In the genomic region with DNA sequence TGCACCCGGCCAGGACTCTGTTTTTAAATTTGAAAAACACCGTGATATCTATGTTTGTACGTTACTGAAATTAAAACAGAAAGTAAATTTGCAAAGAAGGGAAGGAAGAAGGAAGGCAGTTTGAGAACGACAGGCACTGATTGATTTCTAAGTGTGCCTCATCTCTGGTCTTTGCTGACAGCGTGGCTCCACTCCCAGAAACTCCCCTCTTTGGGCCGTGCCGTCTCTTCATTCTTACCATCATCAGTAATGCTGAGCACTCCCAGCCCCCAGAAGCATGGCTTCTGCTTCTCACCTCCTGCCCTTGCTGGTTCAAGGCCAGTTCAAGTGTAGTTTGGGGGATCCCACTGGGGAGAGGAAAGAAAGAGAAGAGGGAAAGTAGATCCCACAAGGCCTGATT, we compare ENCODE assay signal across 28 cellular contexts.
"Had no signal": no experiment of that assay in that cellular context is flagged by ENCODE, and none has a peak within 500 bp of the region (broad histone marks: within the 10 kb centered on the region; RNA-seq: fewer than 3 reads in every experiment).

No MANE protein-coding gene starts in this region.

- DNase-seq: stimulated activated CD4-positive, alpha-beta T cell treated with anti-CD3 and anti-CD28 coated beads, Interleukin-2, amount 100 ng/mL, for 48 hours; stimulated activated CD4-positive, alpha-beta T cell treated with anti-CD3 and anti-CD28 coated beads, Interleukin-4, amount 100 ng/mL, for 1 hour; stimulated activated CD4-positive, alpha-beta T cell treated with anti-CD3 and anti-CD28 coated beads, Interleukin-4, amount 100 ng/mL, for 24 hours; stimulated activated CD4-positive, alpha-beta T cell treated with anti-CD3 and anti-CD28 coated beads, Interleukin-4, amount 100 ng/mL, for 4 hours; stimulated activated CD8-positive, alpha-beta memory T cell treated with anti-CD3 and anti-CD28 coated beads, Interleukin-4, amount 100 ng/mL, for 48 hours; stimulated activated naive B cell treated with anti-CD40 and anti-IgM and Interleukin-4, amounts not matched to agents 10 μg/mL and 1 μg/mL and 100 μg/mL, for 72 hours; stimulated activated naive CD4-positive, alpha-beta T cell; stimulated activated naive CD4-positive, alpha-beta T cell treated with Interleukin-2 at 50 U/mL for 16 hours; stimulated activated naive CD8-positive, alpha-beta T cell treated with anti-CD3 and anti-CD28 coated beads, Interleukin-15, amount 100 ng/mL, for 72 hours; stimulated activated naive CD8-positive, alpha-beta T cell treated with anti-CD3 and anti-CD28 coated beads, Interleukin-15, Interleukin-2, amounts not matched to agents 100 U/mL and 50 U/mL, for 24 hours; stomach; substantia nigra; testis; thyroid gland; tibial artery; transverse colon; trophoblast cell; upper lobe of left lung; upper lobe of right lung; uterus had no signal

- H3K36me3 Mint-ChIP-seq: stimulated activated effector memory CD8-positive, alpha-beta T cell treated with anti-CD3 and anti-CD28 coated beads, Interleukin-12 subunit alpha, Interleukin-12 subunit beta, amount 100 ng/mL, for 72 hours; stimulated activated memory B cell treated with anti-CD40 and anti-IgM and Interleukin-4, amounts not matched to agents 10 μg/mL and 1 μg/mL and 100 μg/mL, for 72 hours; stimulated activated naive B cell treated with anti-CD40 and anti-IgM and Interleukin-4, amounts not matched to agents 10 μg/mL and 1 μg/mL and 100 μg/mL, for 72 hours had no signal

- H3K4me1 Mint-ChIP-seq: stimulated activated effector memory CD8-positive, alpha-beta T cell treated with anti-CD3 and anti-CD28 coated beads, Interleukin-12 subunit alpha, Interleukin-12 subunit beta, amount 100 ng/mL, for 72 hours; stimulated activated memory B cell treated with anti-CD40 and anti-IgM and Interleukin-4, amounts not matched to agents 10 μg/mL and 1 μg/mL and 100 μg/mL, for 72 hours; stimulated activated naive B cell treated with anti-CD40 and anti-IgM and Interleukin-4, amounts not matched to agents 10 μg/mL and 1 μg/mL and 100 μg/mL, for 72 hours; stimulated activated naive CD8-positive, alpha-beta T cell treated with anti-CD3 and anti-CD28 coated beads, Interleukin-15, amount 100 ng/mL, for 72 hours had no signal

- H3K27me3 Mint-ChIP-seq: stimulated activated memory B cell treated with anti-CD40 and anti-IgM and Interleukin-4, amounts not matched to agents 10 μg/mL and 1 μg/mL and 100 μg/mL, for 72 hours; stimulated activated naive B cell treated with anti-CD40 and anti-IgM and Interleukin-4, amounts not matched to agents 10 μg/mL and 1 μg/mL and 100 μg/mL, for 72 hours; stimulated activated naive CD8-positive, alpha-beta T cell treated with anti-CD3 and anti-CD28 coated beads, Interleukin-15, Interleukin-2, amounts not matched to agents 100 ng/mL and 50 ng/mL, for 24 hours; type B pancreatic cell had no signal

- H3K4me1 ChIP-seq: stomach, suprapubic skin, testis, thyroid gland, tibial artery, tibial nerve, transverse colon, upper lobe of left lung, upper lobe of right lung, uterus, vagina had no signal

- H3K27me3 ChIP-seq: stomach, suprapubic skin, testis, thyroid gland, tibial artery, tibial nerve, transverse colon, upper lobe of left lung, upper lobe of right lung, uterus, vagina had no signal

- H3K9me3 Mint-ChIP-seq: stimulated activated naive CD8-positive, alpha-beta T cell treated with anti-CD3 and anti-CD28 coated beads, Interleukin-15, amount 100 ng/mL, for 72 hours; stimulated activated naive CD8-positive, alpha-beta T cell treated with anti-CD3 and anti-CD28 coated beads, Interleukin-15, Interleukin-2, amounts not matched to agents 100 ng/mL and 50 ng/mL, for 24 hours; type B pancreatic cell had no signal

- H3K4me3 Mint-ChIP-seq: stimulated activated effector memory CD8-positive, alpha-beta T cell treated with anti-CD3 and anti-CD28 coated beads, Interleukin-12 subunit alpha, Interleukin-12 subunit beta, amount 100 ng/mL, for 72 hours; stimulated activated memory B cell treated with anti-CD40 and anti-IgM and Interleukin-4, amounts not matched to agents 10 μg/mL and 1 μg/mL and 100 μg/mL, for 72 hours; stimulated activated naive B cell treated with anti-CD40 and anti-IgM and Interleukin-4, amounts not matched to agents 10 μg/mL and 1 μg/mL and 100 μg/mL, for 72 hours; stimulated activated naive CD8-positive, alpha-beta T cell treated with anti-CD3 and anti-CD28 coated beads, Interleukin-15, amount 100 ng/mL, for 72 hours; stimulated activated naive CD8-positive, alpha-beta T cell treated with anti-CD3 and anti-CD28 coated beads, Interleukin-15, Interleukin-2, amounts not matched to agents 100 ng/mL and 50 ng/mL, for 24 hours; type B pancreatic cell had no signal

- H3K4me3 ChIP-seq: stomach, suprapubic skin, testis, thoracic aorta, thyroid gland, tibial artery, tibial nerve, transverse colon, upper lobe of left lung, upper lobe of right lung, uterus, vagina had no signal

- H3K36me3 ChIP-seq: stomach, suprapubic skin, thoracic aorta, thyroid gland, tibial artery, tibial nerve, transverse colon, upper lobe of left lung, upper lobe of right lung, uterus, vagina had no signal

- H3K9me3 ChIP-seq: stomach, suprapubic skin, testis, thoracic aorta, thyroid gland, tibial artery, tibial nerve, transverse colon, upper lobe of left lung, upper lobe of right lung, uterus, vagina had no signal

- H3K27ac ChIP-seq: stomach, suprapubic skin, testis, thoracic aorta, thyroid gland, tibial artery, tibial nerve, transverse colon, upper lobe of left lung, upper lobe of right lung, uterus, vagina had no signal

- H3K27ac Mint-ChIP-seq: stimulated activated effector memory CD8-positive, alpha-beta T cell treated with anti-CD3 and anti-CD28 coated beads, Interleukin-12 subunit alpha, Interleukin-12 subunit beta, amount 100 ng/mL, for 72 hours; stimulated activated memory B cell treated with anti-CD40 and anti-IgM and Interleukin-4, amounts not matched to agents 10 μg/mL and 1 μg/mL and 100 μg/mL, for 72 hours; stimulated activated naive B cell treated with anti-CD40 and anti-IgM and Interleukin-4, amounts not matched to agents 10 μg/mL and 1 μg/mL and 100 μg/mL, for 72 hours; stimulated activated naive CD8-positive, alpha-beta T cell treated with anti-CD3 and anti-CD28 coated beads, Interleukin-15, amount 100 ng/mL, for 72 hours; stimulated activated naive CD8-positive, alpha-beta T cell treated with anti-CD3 and anti-CD28 coated beads, Interleukin-15, Interleukin-2, amounts not matched to agents 100 ng/mL and 50 ng/mL, for 24 hours; type B pancreatic cell had no signal

- ATAC-seq: stimulated activated effector memory CD8-positive, alpha-beta T cell treated with anti-CD3 and anti-CD28 coated beads, Interleukin-12 subunit alpha, Interleukin-12 subunit beta, amount 100 ng/mL, for 72 hours; stimulated activated memory B cell treated with anti-CD40 and anti-IgM and Interleukin-4, amounts not matched to agents 10 μg/mL and 1 μg/mL and 100 μg/mL, for 72 hours; stimulated activated naive B cell treated with anti-CD40 and anti-IgM and Interleukin-4, amounts not matched to agents 10 μg/mL and 1 μg/mL and 100 μg/mL, for 72 hours; stimulated activated naive CD8-positive, alpha-beta T cell treated with anti-CD3 and anti-CD28 coated beads, Interleukin-15, amount 100 ng/mL, for 72 hours; stimulated activated naive CD8-positive, alpha-beta T cell treated with anti-CD3 and anti-CD28 coated beads, Interleukin-15, Interleukin-2, amounts not matched to agents 100 U/mL and 50 U/mL, for 24 hours; upper lobe of right lung had no signal
